Comparison of ENCODE assay signal across 10 cellular contexts in the genomic region with DNA sequence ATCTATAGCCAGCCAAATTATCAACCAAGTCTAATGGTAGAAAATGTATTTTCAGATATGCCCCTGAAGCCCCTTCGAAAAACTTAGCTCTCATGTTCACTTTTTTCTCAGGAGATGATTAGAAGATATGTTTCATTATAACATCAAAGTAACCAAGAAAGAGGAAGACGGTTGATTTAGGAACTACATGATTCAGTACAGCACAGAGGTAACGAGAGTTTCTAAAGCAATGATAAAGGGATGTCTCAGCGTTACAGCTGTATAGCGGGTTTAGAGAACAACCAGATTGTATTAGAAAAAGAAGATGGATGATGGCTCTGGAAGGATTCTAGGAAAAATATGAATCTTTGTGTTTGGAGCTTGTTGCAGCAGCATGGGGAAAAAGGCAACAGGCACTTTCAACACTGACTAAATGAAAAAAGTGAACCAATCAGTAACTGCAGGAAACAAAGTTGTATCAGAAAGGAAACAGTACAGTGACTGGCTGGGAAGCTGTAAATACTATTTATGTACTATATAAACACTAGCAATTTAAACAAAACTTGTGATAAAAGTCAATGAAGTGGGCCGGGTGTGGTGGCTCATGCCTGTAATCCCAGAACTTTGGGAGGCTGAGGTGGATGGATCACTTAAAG. TPM values are rescaled to one million over a fixed set of nuclear protein-coding genes. Genes with fewer than 3 reads are reported as not detected.
A peak's percentile ranks its signal among the peaks of the same experiment; 100 is the strongest.
DNase-seq lines count a peak whose midpoint lies in the region; ATAC-seq and TF ChIP-seq lines count a peak whose summit lies in the region.
"Had no signal": no experiment of that assay in that cellular context is flagged by ENCODE, and none has a peak within 500 bp of the region (broad histone marks: within the 10 kb centered on the region; RNA-seq: fewer than 3 reads in every experiment).

No MANE protein-coding gene starts in this region.

- H3K27me3 ChIP-seq in PC-3 (ENCODE audit: low read length) (no peaks in the 10 kb centered on the region), adrenal gland (no peaks in the 10 kb centered on the region)

- intact Hi-C loops in PC-3 (cut with micrococcal nuclease) = no loop called here
- intact Hi-C loops in adrenal gland (cut with DNase I) = no loop called here

- peak overlapping the region; percentile 11 for H3K4me3 Mint-ChIP-seq in activated T-cell treated with anti-CD3 and anti-CD28 coated beads, Interleukin-2, amount 50 U/mL, for 4 hours
- peak overlapping the region; percentile 47 to 62 for H3K4me3 Mint-ChIP-seq in stimulated activated naive CD8-positive, alpha-beta T cell treated with anti-CD3 and anti-CD28 coated beads, Interleukin-15, amount 100 ng/mL, for 72 hours
- H3K4me3 Mint-ChIP-seq: neural crest cell had no signal

- TF ChIP-seq POLR2A in adrenal gland (IDR thresholded peaks at IDR 0.05) = no peak

- BruUV-seq in PC-3 (replicated peaks; lab: Mats Ljungman, UMichigan) = no TSS peak

- H3K4me3 ChIP-seq in PC-3 (ENCODE audit: low read length) (no peak overlapping the region), adrenal gland (no peak overlapping the region)
- H3K4me3 ChIP-seq: SK-N-MC had no signal

- DNase-seq in activated T-cell treated with anti-CD3 and anti-CD28 coated beads, Interleukin-2, amount 50 U/mL, for 4 hours = no peak
- DNase-seq in activated T-cell treated with anti-CD3 and anti-CD28 coated beads, Interleukin-2, amount 50 U/mL, for 1 hour = no peak
- no peak for DNase-seq in PC-3
- DNase-seq in stimulated activated naive CD8-positive, alpha-beta T cell treated with anti-CD3 and anti-CD28 coated beads, Interleukin-15, amount 100 ng/mL, for 72 hours = no peak
- DNase-seq in adrenal gland = no peak
- DNase-seq in Ammon's horn (ENCODE audit: low spot score) = no peak

- peaks cover 1% of the 10 kb centered on the region for H3K36me3 Mint-ChIP-seq in activated T-cell treated with anti-CD3 and anti-CD28 coated beads, Interleukin-2, amount 50 U/mL, for 4 hours (ENCODE audit: insufficient read depth)

- H3K36me3 ChIP-seq in PC-3 (ENCODE audit: low read depth, low read length) = peaks cover 17% of the 10 kb centered on the region
- H3K36me3 ChIP-seq in adrenal gland (replicated peaks in 1 of 2) = no peaks in the 10 kb centered on the region

- peaks cover 46% of the 10 kb centered on the region for H3K4me1 Mint-ChIP-seq in activated T-cell treated with anti-CD3 and anti-CD28 coated beads, Interleukin-2, amount 50 U/mL, for 4 hours (ENCODE audit: low read depth)
- H3K4me1 Mint-ChIP-seq in stimulated activated naive CD8-positive, alpha-beta T cell treated with anti-CD3 and anti-CD28 coated beads, Interleukin-15, amount 100 ng/mL, for 72 hours = peaks cover 33% of the 10 kb centered on the region
- H3K4me1 Mint-ChIP-seq: neural crest cell had no signal

- H2AFZ ChIP-seq in PC-3 (ENCODE audit: low read length) = no peak overlapping the region

- H3F3A ChIP-seq in PC-3 (ENCODE audit: low read length, unreplicated experiment) = no peaks in the 10 kb centered on the region

- no peak overlapping the region for H3K9ac ChIP-seq in PC-3 (ENCODE audit: low read length)

- 0 out of 2 replicates have a peak, but pooled peaks cover 3% of the 10 kb centered on the region for H4K20me1 ChIP-seq in PC-3 (ENCODE audit: low read length)

- ATAC-seq in activated T-cell treated with anti-CD3 and anti-CD28 coated beads, Interleukin-2, amount 50 U/mL, for 4 hours = peak; percentile 89 to 93
- ATAC-seq in HG02884 (IDR thresholded peaks at IDR 0.05; ENCODE audit: unreplicated experiment) = peak; percentile 89
- ATAC-seq in PC-3 = peak; percentile 46
- peak; percentile 86 for ATAC-seq in stimulated activated naive CD8-positive, alpha-beta T cell treated with anti-CD3 and anti-CD28 coated beads, Interleukin-15, amount 100 ng/mL, for 72 hours
- ATAC-seq in SK-N-SH treated with all-trans-retinoic acid at 6 μM for 48 hours = no peak

- peaks cover 39% of the 10 kb centered on the region for H3K79me2 ChIP-seq in PC-3 (ENCODE audit: low read length)

- no peak for TF ChIP-seq CTCF in PC-3 (conservative IDR thresholded peaks at IDR 0.05; ENCODE audit: low read depth, low read length)
- TF ChIP-seq CTCF in adrenal gland (IDR thresholded peaks at IDR 0.05) = no peak

- POLR2A ChIA-PET in PC-3 (lab: Charles Lee; ENCODE audit: unreplicated experiment) = no interaction called here

- no peaks in the 10 kb centered on the region for H3K27me3 Mint-ChIP-seq in activated T-cell treated with anti-CD3 and anti-CD28 coated beads, Interleukin-2, amount 50 U/mL, for 4 hours (ENCODE audit: low read depth)
- no peaks in the 10 kb centered on the region for H3K27me3 Mint-ChIP-seq in stimulated activated naive CD8-positive, alpha-beta T cell treated with anti-CD3 and anti-CD28 coated beads, Interleukin-15, amount 100 ng/mL, for 72 hours

- no peak overlapping the region for H3K4me2 ChIP-seq in PC-3 (ENCODE audit: low read length)

- H3K9me3 ChIP-seq in PC-3 (ENCODE audit: low read length) (peaks cover 4% of the 10 kb centered on the region; the same call in 1 of the 2 replicates), adrenal gland (replicated peaks in 1 of 3) (no peaks in the 10 kb centered on the region)

- 71 to 87% (median 81%) methylated on average over 6 of the region's 6 CpGs for WGBS in adrenal gland, 4 donors

- CTCF ChIA-PET in PC-3 (lab: Charles Lee) = no interaction called here

- no peaks in the 10 kb centered on the region for H3K9me3 Mint-ChIP-seq in activated T-cell treated with anti-CD3 and anti-CD28 coated beads, Interleukin-2, amount 50 U/mL, for 4 hours
- no peaks in the 10 kb centered on the region for H3K9me3 Mint-ChIP-seq in stimulated activated naive CD8-positive, alpha-beta T cell treated with anti-CD3 and anti-CD28 coated beads, Interleukin-15, amount 100 ng/mL, for 72 hours
- H3K9me3 Mint-ChIP-seq: neural crest cell had no signal

- no peaks in the 10 kb centered on the region; the same call in 1 of the 2 replicates for H3K4me1 ChIP-seq in PC-3 (ENCODE audit: insufficient read depth, low read length)
- H3K4me1 ChIP-seq in adrenal gland (replicated peaks in 1 of 2) = peaks cover 0 to 8% of the 10 kb centered on the region in 2 donors

- H3K27ac ChIP-seq in PC-3 (ENCODE audit: low read length) = no peak overlapping the region
- H3K27ac ChIP-seq in adrenal gland = no peak overlapping the region
- H3K27ac ChIP-seq: SK-N-MC had no signal

- H3K27ac Mint-ChIP-seq in stimulated activated naive CD8-positive, alpha-beta T cell treated with anti-CD3 and anti-CD28 coated beads, Interleukin-15, amount 100 ng/mL, for 72 hours = peak overlapping the region; percentile 21 to 48

- H3K9me2 ChIP-seq in PC-3 (replicated peaks; ENCODE audit: low read length) = no peaks in the 10 kb centered on the region

TF ChIP-seq in SK-N-SH treated with all-trans-retinoic acid at 6 μM for 48 hours, 23 proteins besides CTCF, POLR2A, EP300 and RAD21:
- TF ChIP-seq, protein P1, sequence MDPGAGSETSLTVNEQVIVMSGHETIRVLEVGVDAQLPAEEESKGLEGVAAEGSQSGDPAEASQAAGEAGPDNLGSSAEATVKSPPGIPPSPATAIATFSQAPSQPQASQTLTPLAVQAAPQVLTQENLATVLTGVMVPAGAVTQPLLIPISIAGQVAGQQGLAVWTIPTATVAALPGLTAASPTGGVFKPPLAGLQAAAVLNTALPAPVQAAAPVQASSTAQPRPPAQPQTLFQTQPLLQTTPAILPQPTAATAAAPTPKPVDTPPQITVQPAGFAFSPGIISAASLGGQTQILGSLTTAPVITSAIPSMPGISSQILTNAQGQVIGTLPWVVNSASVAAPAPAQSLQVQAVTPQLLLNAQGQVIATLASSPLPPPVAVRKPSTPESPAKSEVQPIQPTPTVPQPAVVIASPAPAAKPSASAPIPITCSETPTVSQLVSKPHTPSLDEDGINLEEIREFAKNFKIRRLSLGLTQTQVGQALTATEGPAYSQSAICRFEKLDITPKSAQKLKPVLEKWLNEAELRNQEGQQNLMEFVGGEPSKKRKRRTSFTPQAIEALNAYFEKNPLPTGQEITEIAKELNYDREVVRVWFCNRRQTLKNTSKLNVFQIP (CRISPR knock-in tag; IDR thresholded peaks at IDR 0.05; ENCODE audit: borderline replicate concordance, low read depth) = no peak
- TF ChIP-seq GLIS3 (CRISPR knock-in tag; IDR thresholded peaks at IDR 0.05) (no peak), OSR1 (CRISPR knock-in tag; IDR thresholded peaks at IDR 0.05) (no peak), ZNF70 (CRISPR knock-in tag; IDR thresholded peaks at IDR 0.05) (no peak), RARB (CRISPR knock-in tag; IDR thresholded peaks at IDR 0.05) (no peak)

RNA-seq across cellular contexts. Expression of a gene that starts 21.5 kb away (rescaled TPM):
- total RNA-seq in activated T-cell treated with anti-CD3 and anti-CD28 coated beads, Interleukin-2, amount 50 U/mL, for 4 hours = 1 to 10 TPM; 6.6 to 8.1 (median 7.0) TPM
- total RNA-seq in PC-3 (2014; rRNA removed) (10.3 and 13.8 TPM in 2 replicates), adrenal gland (10 to 100 TPM in 5 of 8 donors, 1 to 10 TPM in 3; 5.5 to 18.8 (median 11.4) TPM)
- polyA plus RNA-seq in adrenal gland = 10 to 100 TPM in 1 of 3 donors, 1 to 10 TPM in 2; 7.2 to 10.5 (median 7.6) TPM

RNA-seq across cellular contexts. Expression of a gene that starts 22.0 kb away (rescaled TPM):
- total RNA-seq in activated T-cell treated with anti-CD3 and anti-CD28 coated beads, Interleukin-2, amount 50 U/mL, for 4 hours = 100 to 1,000 TPM in 1 of 3 donors, 10 to 100 TPM in 2; 80.0 to 103 (median 89.0) TPM
- 64.2 and 97.6 TPM in 2 replicates for total RNA-seq in PC-3 (2014; rRNA removed)
- total RNA-seq in adrenal gland = 10 to 100 TPM; 19.1 to 36.5 (median 28.1) TPM
- polyA plus RNA-seq in adrenal gland = 10 to 100 TPM; 12.5 to 29.1 (median 22.5) TPM
